In the genomic region with DNA sequence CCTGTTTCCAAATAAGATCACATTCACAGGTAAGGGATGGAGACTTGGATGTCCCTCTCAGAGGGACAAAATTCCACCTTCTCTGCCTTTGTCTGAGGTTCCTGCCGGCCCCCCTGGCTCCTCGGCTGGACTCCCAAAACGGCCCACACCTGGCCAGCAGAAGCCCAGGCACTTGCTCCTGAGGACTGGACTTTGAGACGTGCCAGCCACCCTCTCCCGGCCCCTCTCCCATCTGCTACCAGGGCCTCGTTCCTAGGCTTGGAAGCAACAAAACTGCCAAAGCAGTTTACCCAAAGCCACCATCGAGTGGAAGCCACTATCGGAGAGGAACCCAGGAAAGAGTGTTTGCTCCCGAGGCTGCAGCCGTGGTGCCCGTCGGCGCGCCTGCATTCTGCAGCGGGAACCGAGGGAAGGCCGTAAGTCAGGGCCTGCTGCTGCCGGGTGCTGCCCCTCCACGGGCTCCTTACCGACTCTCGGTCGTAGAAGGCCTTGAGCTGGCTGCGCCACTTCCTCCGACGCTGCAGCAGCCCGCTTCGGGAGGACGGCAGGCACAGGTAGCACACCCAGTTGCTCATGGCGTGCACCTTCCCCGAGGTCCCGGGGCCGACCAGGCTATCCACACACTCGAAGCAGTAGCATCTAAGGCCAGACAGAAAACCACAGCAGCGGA, we compare ENCODE assay signal across 20 cellular contexts. TPM values are rescaled to one million over a fixed set of nuclear protein-coding genes. Genes with fewer than 3 reads are reported as not detected.
"Had no signal": no experiment of that assay in that cellular context is flagged by ENCODE, and none has a peak within 500 bp of the region (broad histone marks: within the 10 kb centered on the region; RNA-seq: fewer than 3 reads in every experiment).

No MANE protein-coding gene starts in this region.

- H3K4me1 Mint-ChIP-seq: activated naive CD4-positive, alpha-beta T cell treated with anti-CD3 and anti-CD28 coated beads, Interleukin-2, amount 50 U/mL, for 24 hours had no signal

- DNase-seq: activated CD4-positive, alpha-beta T cell treated with anti-CD3 and anti-CD28 coated beads, Interleukin-2, amount 50 U/mL, for 4 hours; activated CD4-positive, CD25-positive, alpha-beta regulatory T cell treated with anti-CD3 and anti-CD28 coated beads, Interleukin-2, amount 50 U/mL, for 72 hours; activated T-cell treated with anti-CD3 and anti-CD28 coated beads for 4 hours; left ventricle myocardium superior; naive thymus-derived CD8-positive, alpha-beta T cell; stimulated activated CD4-positive, alpha-beta T cell treated with anti-CD3 and anti-CD28 coated beads, Interleukin-15, amount 100 ng/mL, for 24 hours; stimulated activated CD4-positive, alpha-beta T cell treated with anti-CD3 and anti-CD28 coated beads, Interleukin-4, amount 100 ng/mL, for 24 hours; stimulated activated naive CD4-positive, alpha-beta T cell treated with Interleukin-2 at 50 U/mL for 16 hours; substantia nigra; T-cell; T1000 had no signal

- H3K9me3 Mint-ChIP-seq: activated naive CD4-positive, alpha-beta T cell treated with anti-CD3 and anti-CD28 coated beads, Interleukin-2, amount 50 U/mL, for 24 hours; memory B cell; T-cell had no signal

- ATAC-seq: left ventricle myocardium superior; mucosa of descending colon; naive thymus-derived CD8-positive, alpha-beta T cell; T-cell had no signal

- H3K27me3 Mint-ChIP-seq: activated naive CD4-positive, alpha-beta T cell treated with anti-CD3 and anti-CD28 coated beads, Interleukin-2, amount 50 U/mL, for 24 hours; memory B cell had no signal

- H3K4me3 Mint-ChIP-seq: activated naive CD4-positive, alpha-beta T cell treated with anti-CD3 and anti-CD28 coated beads, Interleukin-2, amount 50 U/mL, for 24 hours; memory B cell; naive thymus-derived CD8-positive, alpha-beta T cell; T-cell had no signal

- H3K36me3 Mint-ChIP-seq: activated naive CD4-positive, alpha-beta T cell treated with anti-CD3 and anti-CD28 coated beads, Interleukin-2, amount 50 U/mL, for 24 hours; memory B cell; naive thymus-derived CD8-positive, alpha-beta T cell; T-cell had no signal

- H3K27ac Mint-ChIP-seq: activated naive CD4-positive, alpha-beta T cell treated with anti-CD3 and anti-CD28 coated beads, Interleukin-2, amount 50 U/mL, for 24 hours; memory B cell; T-cell had no signal

RNA-seq across cellular contexts. Expression of a gene that starts 3.5 kb away (rescaled TPM):
- total RNA-seq: adrenal gland; kidney epithelial cell; left ventricle myocardium superior; mucosa of descending colon; naive thymus-derived CD8-positive, alpha-beta T cell; renal cortical epithelial cell; skeletal muscle tissue; T-cell; tibial nerve; vagina had no signal

RNA-seq across cellular contexts. Expression of a gene that starts 27.5 kb away (rescaled TPM):
- total RNA-seq: left ventricle myocardium superior; naive thymus-derived CD8-positive, alpha-beta T cell; renal cortical epithelial cell; skeletal muscle tissue had no signal
